Comparison of ENCODE assay signal across 20 cellular contexts in genomic region chr12:46948936-46949555, GRCh38.
DNase-seq lines count a peak whose midpoint lies in the region; ATAC-seq lines count a peak whose summit lies in the region.
"Had no signal": no experiment of that assay in that cellular context is flagged by ENCODE, and none has a peak within 500 bp of the region (broad histone marks: within the 10 kb centered on the region; RNA-seq: fewer than 3 reads in every experiment).

No MANE protein-coding gene starts in this region.

- peak; percentile 23 for DNase-seq in GM03348 (ENCODE audit: low spot score)
- peak; percentile 76 for DNase-seq in SK-N-MC (ENCODE audit: low read depth, low spot score)
- DNase-seq in inferior parietal cortex (ENCODE audit: extremely low spot score), result peak; percentile 38
- DNase-seq in superior temporal gyrus (ENCODE audit: extremely low spot score), result peak; percentile 65
- no peak for DNase-seq in glomerular visceral epithelial cell (ENCODE audit: extremely low spot score)
- no peak for DNase-seq in left colon
- no peak for DNase-seq in SW480 (ENCODE audit: low spot score)
- DNase-seq in immature natural killer cell, result no peak
- DNase-seq: COR-L47, DMS79, HCEC 1CT, NCI-H1694 treated with DMSO at 0.1 percent for 48 hours, NCI-H2081 treated with DMSO at 0.1 percent for 48 hours, NCI-H2171 treated with DMSO at 0.1 percent for 48 hours, NCI-H446, NCI-H526, Peyer's patch had no signal

- no peaks in the 10 kb centered on the region for H3K36me3 Mint-ChIP-seq in immature natural killer cell

- H3K4me3 Mint-ChIP-seq in immature natural killer cell, result no peak overlapping the region
- H3K4me3 Mint-ChIP-seq: B cell, GM23338 had no signal

- no peaks in the 10 kb centered on the region for H3K36me3 ChIP-seq in SK-N-MC (ENCODE audit: insufficient read depth, low read length)
- H3K36me3 ChIP-seq: Peyer's patch had no signal

- no peak overlapping the region for H3K9ac ChIP-seq in SK-N-MC (ENCODE audit: insufficient read length)
- H3K9ac ChIP-seq: KMS-11 had no signal

- ATAC-seq in left colon, result no peak
- ATAC-seq: GM23338 had no signal

- peaks cover 0 to 2% (median 0%) of the 10 kb centered on the region in 3 donors for H3K27me3 Mint-ChIP-seq in immature natural killer cell (ENCODE audit: low read depth in 3 of 3)

- H3K4me3 ChIP-seq in SK-N-MC, result peak overlapping the region; percentile 47
- H3K4me3 ChIP-seq: GM23338, Peyer's patch had no signal

- H3K27ac Mint-ChIP-seq in immature natural killer cell, result no peak overlapping the region
- H3K27ac Mint-ChIP-seq: B cell, GM23338 had no signal

- intact Hi-C loops in left colon (cut with DNase I, micrococcal nuclease), result no loop called here

- H3K4me1 Mint-ChIP-seq in immature natural killer cell, result no peaks in the 10 kb centered on the region
- H3K4me1 Mint-ChIP-seq: B cell, GM23338 had no signal

- no peaks in the 10 kb centered on the region for H3K9me3 ChIP-seq in SK-N-MC (ENCODE audit: low read depth, low read length)
- H3K9me3 ChIP-seq: Peyer's patch had no signal

- no peaks in the 10 kb centered on the region for H3K9me3 Mint-ChIP-seq in immature natural killer cell
- H3K9me3 Mint-ChIP-seq: GM23338 had no signal

- peak overlapping the region; percentile 94 for H3K27ac ChIP-seq in SK-N-MC
- H3K27ac ChIP-seq: KMS-11, Peyer's patch had no signal

Comparison
In these comparisons a context has a peak if more than half of its experiments do, and no peak if none do; other contexts are left out.
1. DNase-seq: peak in GM03348 (single experiment), SK-N-MC (single experiment), inferior parietal cortex (single experiment) and superior temporal gyrus (single experiment); none in glomerular visceral epithelial cell (single experiment), left colon (0 of 2), SW480 (single experiment) and immature natural killer cell (0 of 3).